Comparison of ENCODE assay signal across 27 cellular contexts in the genomic region with DNA sequence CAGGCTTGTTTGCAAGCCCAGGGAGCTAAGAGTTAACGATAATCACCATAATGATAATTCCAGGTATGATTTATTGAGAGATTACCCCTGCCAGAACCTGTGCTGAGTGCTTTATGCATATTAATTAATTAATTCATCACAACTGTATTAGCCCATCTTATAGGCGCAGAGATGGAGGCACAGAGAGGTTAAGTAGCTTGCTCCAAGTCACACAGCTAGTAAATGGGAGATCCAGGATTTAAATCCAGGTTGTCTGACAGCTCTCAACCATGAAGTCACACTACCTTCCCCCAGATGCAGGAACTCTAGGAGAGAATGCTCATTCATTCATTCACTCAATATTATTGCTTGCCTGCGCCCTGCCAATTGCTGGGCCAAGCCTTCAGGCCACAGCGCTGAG.
"Had no signal": no experiment of that assay in that cellular context is flagged by ENCODE, and none has a peak within 500 bp of the region (broad histone marks: within the 10 kb centered on the region; RNA-seq: fewer than 3 reads in every experiment).

No MANE protein-coding gene starts in this region.

- H3K36me3 ChIP-seq: adrenal gland, colonic mucosa had no signal

- H3K27me3 ChIP-seq: body of pancreas, colonic mucosa had no signal

- H3K4me1 ChIP-seq: adrenal gland, body of pancreas, colonic mucosa had no signal

- H3K9me3 Mint-ChIP-seq: activated CD4-positive, alpha-beta memory T cell treated with anti-CD3 and anti-CD28 coated beads for 36 hours; activated CD4-positive, alpha-beta T cell treated with anti-CD3 and anti-CD28 coated beads, Interleukin-2, amount 10 ng/mL, durations not matched to agents 24 days and 14 days; activated naive CD4-positive, alpha-beta T cell treated with anti-CD3 and anti-CD28 coated beads for 36 hours; activated naive CD4-positive, alpha-beta T cell treated with anti-CD3 and anti-CD28 coated beads, Interleukin-2, amount 50 U/mL, for 24 hours; activated naive CD8-positive, alpha-beta T cell treated with anti-CD3 and anti-CD28 coated beads for 36 hours; activated naive CD8-positive, alpha-beta T cell treated with anti-CD3 and anti-CD28 coated beads, Interleukin-2, amount 50 U/mL, for 24 hours; activated T-cell treated with anti-CD3 and anti-CD28 coated beads, Interleukin-2, amount 50 U/mL, for 4 hours; activated T-helper 2 cell treated with anti-CD3 and anti-CD28 coated beads, Interferon-gamma antibody, Interleukin-2, Interleukin-4, amounts not matched to agents 10 μg/mL and 5 μg/mL and 100 μg/mL, durations not matched to agents 14 hours and 24 hours and 36 hours; dendritic cell treated with granulocyte-macrophage colony-stimulating factor and Interleukin-4, amounts not matched to agents 40 ng/mL and 50 ng/mL, for 4 days; endodermal cell had no signal

- H3K4me3 ChIP-seq: adrenal gland, body of pancreas, colonic mucosa, dorsolateral prefrontal cortex had no signal

- H3K9me3 ChIP-seq: adrenal gland, body of pancreas, colonic mucosa had no signal

- H3K27ac ChIP-seq: adrenal gland, body of pancreas, colonic mucosa, dorsolateral prefrontal cortex had no signal

- H3K4me1 Mint-ChIP-seq: activated CD4-positive, alpha-beta T cell treated with anti-CD3 and anti-CD28 coated beads for 36 hours; activated CD4-positive, alpha-beta T cell treated with anti-CD3 and anti-CD28 coated beads, Interleukin-2, amount 10 ng/mL, durations not matched to agents 24 days and 14 days; activated naive CD4-positive, alpha-beta T cell treated with anti-CD3 and anti-CD28 coated beads, Interleukin-2, amount 50 U/mL, for 24 hours; activated naive CD8-positive, alpha-beta T cell treated with anti-CD3 and anti-CD28 coated beads, Interleukin-2, amount 50 U/mL, for 24 hours had no signal

- ATAC-seq: activated CD4-positive, alpha-beta T cell treated with anti-CD3 and anti-CD28 coated beads for 36 hours; activated CD8-positive, alpha-beta T cell treated with anti-CD3 and anti-CD28 coated beads, Interleukin-2, amount 10 ng/mL, durations not matched to agents 7 days and 5 days; activated naive CD8-positive, alpha-beta T cell treated with anti-CD3 and anti-CD28 coated beads, Interleukin-2, amount 50 U/mL, for 24 hours; activated T-cell treated with anti-CD3 and anti-CD28 coated beads, Interleukin-2, amount 50 U/mL, for 4 hours; body of pancreas; esophagus mucosa had no signal

- H3K27ac Mint-ChIP-seq: activated CD4-positive, alpha-beta memory T cell treated with anti-CD3 and anti-CD28 coated beads for 36 hours; activated CD4-positive, alpha-beta T cell treated with anti-CD3 and anti-CD28 coated beads for 36 hours; activated CD4-positive, alpha-beta T cell treated with anti-CD3 and anti-CD28 coated beads, Interleukin-2, amount 10 ng/mL, durations not matched to agents 24 days and 14 days; activated CD8-positive, alpha-beta T cell treated with anti-CD3 and anti-CD28 coated beads, Interleukin-2, amount 10 ng/mL, durations not matched to agents 7 days and 5 days; activated naive CD4-positive, alpha-beta T cell treated with anti-CD3 and anti-CD28 coated beads for 36 hours; activated naive CD4-positive, alpha-beta T cell treated with anti-CD3 and anti-CD28 coated beads, Interleukin-2, amount 50 U/mL, for 24 hours; activated naive CD8-positive, alpha-beta T cell treated with anti-CD3 and anti-CD28 coated beads for 36 hours; activated naive CD8-positive, alpha-beta T cell treated with anti-CD3 and anti-CD28 coated beads, Interleukin-2, amount 50 U/mL, for 24 hours; activated T-helper 2 cell treated with anti-CD3 and anti-CD28 coated beads, Interferon-gamma antibody, Interleukin-2, Interleukin-4, amounts not matched to agents 10 μg/mL and 5 μg/mL and 100 μg/mL, durations not matched to agents 14 hours and 24 hours and 36 hours; dendritic cell treated with granulocyte-macrophage colony-stimulating factor and Interleukin-4, amounts not matched to agents 40 ng/mL and 50 ng/mL, for 4 days; endodermal cell had no signal

- DNase-seq: activated CD4-positive, alpha-beta memory T cell treated with anti-CD3 and anti-CD28 coated beads for 36 hours; activated CD4-positive, alpha-beta T cell treated with anti-CD3 and anti-CD28 coated beads for 36 hours; activated CD4-positive, alpha-beta T cell treated with anti-CD3 and anti-CD28 coated beads, Interleukin-2, amount 10 ng/mL, durations not matched to agents 24 days and 14 days; activated CD4-positive, CD25-positive, alpha-beta regulatory T cell; activated CD4-positive, CD25-positive, alpha-beta regulatory T cell treated with anti-CD3 and anti-CD28 coated beads, Interleukin-2, amount 50 U/mL, for 72 hours; activated CD8-positive, alpha-beta T cell treated with anti-CD3 and anti-CD28 coated beads, Interleukin-2, amount 10 ng/mL, durations not matched to agents 7 days and 5 days; activated effector memory CD4-positive, alpha-beta T cell treated with anti-CD3 and anti-CD28 coated beads, Interleukin-2, amount 50 U/mL, for 16 hours; activated naive CD4-positive, alpha-beta T cell treated with anti-CD3 and anti-CD28 coated beads for 36 hours; activated naive CD8-positive, alpha-beta T cell treated with anti-CD3 and anti-CD28 coated beads for 36 hours; activated naive CD8-positive, alpha-beta T cell treated with anti-CD3 and anti-CD28 coated beads, Interleukin-2, amount 50 U/mL, for 24 hours; activated T-cell treated with anti-CD3 and anti-CD28 coated beads, Interleukin-2, amount 50 U/mL, for 4 hours; adrenal gland; amygdala; aorta; body of pancreas; caudate nucleus; colonic mucosa; dorsolateral prefrontal cortex; effector memory CD4-positive, alpha-beta T cell; endodermal cell; foreskin fibroblast; head of caudate nucleus; T-helper 2 cell had no signal

- H3K36me3 Mint-ChIP-seq: activated CD4-positive, alpha-beta memory T cell treated with anti-CD3 and anti-CD28 coated beads for 36 hours; activated naive CD4-positive, alpha-beta T cell treated with anti-CD3 and anti-CD28 coated beads, Interleukin-2, amount 50 U/mL, for 24 hours; activated naive CD8-positive, alpha-beta T cell treated with anti-CD3 and anti-CD28 coated beads for 36 hours had no signal

- H3K4me3 Mint-ChIP-seq: activated CD4-positive, alpha-beta memory T cell treated with anti-CD3 and anti-CD28 coated beads for 36 hours; activated CD4-positive, alpha-beta T cell treated with anti-CD3 and anti-CD28 coated beads for 36 hours; activated CD4-positive, alpha-beta T cell treated with anti-CD3 and anti-CD28 coated beads, Interleukin-2, amount 10 ng/mL, durations not matched to agents 24 days and 14 days; activated CD8-positive, alpha-beta T cell treated with anti-CD3 and anti-CD28 coated beads, Interleukin-2, amount 10 ng/mL, durations not matched to agents 7 days and 5 days; activated naive CD4-positive, alpha-beta T cell treated with anti-CD3 and anti-CD28 coated beads for 36 hours; activated naive CD4-positive, alpha-beta T cell treated with anti-CD3 and anti-CD28 coated beads, Interleukin-2, amount 50 U/mL, for 24 hours; activated naive CD8-positive, alpha-beta T cell treated with anti-CD3 and anti-CD28 coated beads for 36 hours; activated naive CD8-positive, alpha-beta T cell treated with anti-CD3 and anti-CD28 coated beads, Interleukin-2, amount 50 U/mL, for 24 hours; activated T-cell treated with anti-CD3 and anti-CD28 coated beads, Interleukin-2, amount 50 U/mL, for 4 hours; dendritic cell treated with granulocyte-macrophage colony-stimulating factor and Interleukin-4, amounts not matched to agents 40 ng/mL and 50 ng/mL, for 4 days; endodermal cell had no signal
